In the genomic region with DNA sequence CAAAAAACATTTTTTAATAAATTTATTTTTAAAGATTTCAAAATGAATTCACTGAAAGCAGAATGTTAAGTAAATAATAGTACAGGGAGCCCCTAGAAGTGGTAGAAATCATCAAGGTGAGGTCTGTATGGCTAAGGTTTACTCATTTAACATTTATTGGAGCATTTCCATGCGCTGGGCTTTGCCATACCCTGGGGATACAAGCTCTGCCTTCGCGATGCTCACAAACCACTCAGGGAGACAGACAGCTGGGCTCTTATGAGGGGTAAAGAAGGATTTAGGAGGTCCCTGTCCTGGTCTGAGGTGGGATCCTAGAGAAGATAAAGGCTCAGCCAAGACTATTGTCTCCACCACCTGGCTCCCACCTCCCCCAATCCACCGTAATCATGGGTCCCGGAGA, we compare ENCODE assay signal across 19 cellular contexts. TPM values are rescaled to one million over a fixed set of nuclear protein-coding genes. Genes with fewer than 3 reads are reported as not detected.
A peak's percentile ranks its signal among the peaks of the same experiment; 100 is the strongest.
DNase-seq lines count a peak whose midpoint lies in the region; TF ChIP-seq lines count a peak whose summit lies in the region.
"Had no signal": no experiment of that assay in that cellular context is flagged by ENCODE, and none has a peak within 500 bp of the region (broad histone marks: within the 10 kb centered on the region; RNA-seq: fewer than 3 reads in every experiment).

No MANE protein-coding gene starts in this region.

- H3K4me3 ChIP-seq in smooth muscle cell = no peak overlapping the region
- no peak overlapping the region for H3K4me3 ChIP-seq in Peyer's patch
- H3K4me3 ChIP-seq: GM12878, GM23338 had no signal

- DNase-seq in DMS 273 (lab: John Stamatoyannopoulos, UW; ENCODE audit: unreplicated experiment) (peak; percentile 26), DMS 273 treated with DMSO at 0.1 percent for 48 hours (lab: John Stamatoyannopoulos, UW) (no peak), RWPE1 (ENCODE audit: low spot score) (no peak), islet precursor cell (peak; percentile 50), smooth muscle cell (lab: John Stamatoyannopoulos, UW; ENCODE audit: unreplicated experiment) (no peak), Peyer's patch (no peak), NCI-H187 (lab: John Stamatoyannopoulos, UW) (no peak), activated gamma-delta T cell (lab: John Stamatoyannopoulos, UW) (no peak)
- DNase-seq: Caco-2; CD4-positive, CD25-positive, alpha-beta regulatory T cell; EL; MM.1S; NCI-H1092; NCI-H1436 treated with DMSO at 0.1 percent for 48 hours; NCI-H2081 treated with DMSO at 0.1 percent for 48 hours had no signal

- H3K4me1 ChIP-seq in smooth muscle cell (ENCODE audit: low read depth) (peaks cover 15% of the 10 kb centered on the region), Peyer's patch (peaks cover 0 to 48% (median 3%) of the 10 kb centered on the region in 4 donors)

- WGBS in smooth muscle cell (ENCODE audit: low lambda C conversion rate) = 79% methylated on average over 5 of the region's 5 CpGs

- CTCF ChIA-PET in RWPE1 (lab: Yijun Ruan, JAX) = interaction anchor here (0.6 kb wide), 1 partner anchor 41 kb away, joined by 3 read pairs; no protein-coding TSS in a partner anchor

- H4K20me1 ChIP-seq in smooth muscle cell (ENCODE audit: low read depth) = no peaks in the 10 kb centered on the region

- no peaks in the 10 kb centered on the region for H3K79me2 ChIP-seq in smooth muscle cell (ENCODE audit: low read depth)

- TF ChIP-seq POLR2A in Peyer's patch (IDR thresholded peaks at IDR 0.05) = no peak

- H3K36me3 ChIP-seq in smooth muscle cell (ENCODE audit: low read depth) = peaks cover 3% of the 10 kb centered on the region
- peaks cover 0 to 9% (median 0%) of the 10 kb centered on the region in 3 donors for H3K36me3 ChIP-seq in Peyer's patch

- H3K9me3 ChIP-seq in smooth muscle cell (replicated peaks; ENCODE audit: low read depth) = no peaks in the 10 kb centered on the region
- no peaks in the 10 kb centered on the region for H3K9me3 ChIP-seq in Peyer's patch
- H3K9me3 ChIP-seq: Caco-2 had no signal

- POLR2A ChIA-PET in RWPE1 (lab: Yijun Ruan, JAX; ENCODE audit: low non-redundant PET) = no interaction called here

- H2AFZ ChIP-seq in smooth muscle cell (ENCODE audit: low read depth) = no peak overlapping the region
- H2AFZ ChIP-seq: GM23338 had no signal

- no peak for TF ChIP-seq CTCF in RWPE1 (conservative IDR thresholded peaks at IDR 0.05; ENCODE audit: low read depth)
- no peak for TF ChIP-seq CTCF in smooth muscle cell (IDR thresholded peaks at IDR 0.05; ENCODE audit: borderline replicate concordance, insufficient read depth, poor library complexity, severe bottlenecking)
- no peak for TF ChIP-seq CTCF in Peyer's patch (IDR thresholded peaks at IDR 0.05)

- no peak overlapping the region for H3K4me2 ChIP-seq in smooth muscle cell
- H3K4me2 ChIP-seq: GM23338 had no signal

- peaks cover 57% of the 10 kb centered on the region for H3F3A ChIP-seq in smooth muscle cell (ENCODE audit: low read depth)

- no peak overlapping the region for H3K9ac ChIP-seq in smooth muscle cell (ENCODE audit: low read depth)

- H3K27ac ChIP-seq in RWPE1 = peak overlapping the region; percentile 27; the same call in 1 of the 2 replicates
- H3K27ac ChIP-seq in smooth muscle cell (ENCODE audit: low read depth) = peak overlapping the region; percentile 98
- no peak overlapping the region for H3K27ac ChIP-seq in Peyer's patch
- H3K27ac ChIP-seq: 22Rv1 had no signal

- H3K27me3 ChIP-seq in smooth muscle cell (ENCODE audit: low read depth) (no peaks in the 10 kb centered on the region), Peyer's patch (no peaks in the 10 kb centered on the region)

RNA-seq across cellular contexts. Expression of gene LPCAT2, which starts 11.3 kb away (rescaled TPM):
- total RNA-seq in smooth muscle cell = 55.6 and 65.3 TPM in 2 replicates
- polyA plus RNA-seq in smooth muscle cell = 12.3 and 34.8 TPM in 2 replicates
- total RNA-seq in Peyer's patch = 10 to 100 TPM in 2 of 4 donors, 1 to 10 TPM in 2; 4.6 to 66.0 (median 10.9) TPM
- total RNA-seq: GM12878, OCI-LY7 had no signal

RNA-seq across cellular contexts. Expression of gene MMP2, which starts 18.6 kb away (rescaled TPM):
- total RNA-seq in smooth muscle cell (431 and 446 TPM in 2 replicates), Peyer's patch (100 to 1,000 TPM in 3 of 4 donors, 10 to 100 TPM in 1; 52.2 to 214 (median 123) TPM)
- polyA plus RNA-seq in smooth muscle cell = 688 and 746 TPM in 2 replicates
- polyA plus RNA-seq: CD4-positive, CD25-positive, alpha-beta regulatory T cell had no signal

Comparison
In these comparisons a context has a peak if more than half of its experiments do, and no peak if none do; other contexts are left out.
1. DNase-seq: peak in DMS 273 (single experiment) and islet precursor cell (single experiment); none in DMS 273 treated with DMSO at 0.1 percent for 48 hours (single experiment), RWPE1 (single experiment), smooth muscle cell (single experiment), Peyer's patch (0 of 3), NCI-H187 (0 of 2) and activated gamma-delta T cell (single experiment).
2. H3K27ac ChIP-seq: peak in RWPE1 (single experiment) and smooth muscle cell (single experiment); none in Peyer's patch (0 of 4).